ENCODE assay signal across 14 cellular contexts in genomic region chr1:220219136-220219442, GRCh38. TPM values are rescaled to one million over a fixed set of nuclear protein-coding genes. Genes with fewer than 3 reads are reported as not detected.
DNase-seq lines count a peak whose midpoint lies in the region; ATAC-seq and TF ChIP-seq lines count a peak whose summit lies in the region.
"Had no signal": no experiment of that assay in that cellular context is flagged by ENCODE, and none has a peak within 500 bp of the region (broad histone marks: within the 10 kb centered on the region; RNA-seq: fewer than 3 reads in every experiment).

No MANE protein-coding gene starts in this region.

- peaks cover 2% of the 10 kb centered on the region for H3K9me3 Mint-ChIP-seq in glutamatergic neuron (ENCODE audit: unreplicated experiment)
- H3K9me3 Mint-ChIP-seq in activated CD4-positive, alpha-beta memory T cell treated with anti-CD3 and anti-CD28 coated beads for 36 hours, result no peaks in the 10 kb centered on the region
- H3K9me3 Mint-ChIP-seq: CD4-positive, CD25-positive, alpha-beta regulatory T cell; naive thymus-derived CD8-positive, alpha-beta T cell had no signal

- H3K4me1 ChIP-seq in cardiac muscle cell (ENCODE audit: low read depth), result peaks cover 8% of the 10 kb centered on the region
- H3K4me1 ChIP-seq in adipocyte (ENCODE audit: control insufficient read depth, insufficient read depth, low read length), result peaks cover 41% of the 10 kb centered on the region
- peaks cover 0 to 22% (median 0%) of the 10 kb centered on the region in 3 donors for H3K4me1 ChIP-seq in gastroesophageal sphincter

- H3K36me3 Mint-ChIP-seq in glutamatergic neuron (ENCODE audit: unreplicated experiment), result no peaks in the 10 kb centered on the region
- peaks cover 6% of the 10 kb centered on the region for H3K36me3 Mint-ChIP-seq in activated CD4-positive, alpha-beta memory T cell treated with anti-CD3 and anti-CD28 coated beads for 36 hours
- H3K36me3 Mint-ChIP-seq: CD4-positive, CD25-positive, alpha-beta regulatory T cell had no signal

- no peaks in the 10 kb centered on the region for H3K9me3 ChIP-seq in cardiac muscle cell (ENCODE audit: low read depth)
- no peaks in the 10 kb centered on the region for H3K9me3 ChIP-seq in adipocyte (ENCODE audit: control insufficient read depth, low read length)
- no peaks in the 10 kb centered on the region for H3K9me3 ChIP-seq in gastroesophageal sphincter
- H3K9me3 ChIP-seq: ascending aorta, MG63, transverse colon had no signal

- intact Hi-C loops in cardiac septum (cut with DNase I), result no loop called here
- intact Hi-C loops in activated CD4-positive, alpha-beta memory T cell treated with anti-CD3 and anti-CD28 coated beads for 36 hours (cut with micrococcal nuclease), result no loop called here

- H3K4me3 Mint-ChIP-seq in glutamatergic neuron (ENCODE audit: unreplicated experiment), result no peak overlapping the region
- no peak overlapping the region for H3K4me3 Mint-ChIP-seq in activated CD4-positive, alpha-beta memory T cell treated with anti-CD3 and anti-CD28 coated beads for 36 hours
- H3K4me3 Mint-ChIP-seq: CD4-positive, CD25-positive, alpha-beta regulatory T cell; naive thymus-derived CD8-positive, alpha-beta T cell had no signal

- no peak for TF ChIP-seq CTCF in cardiac muscle cell (IDR thresholded peaks at IDR 0.05; ENCODE audit: low read depth, low read length)
- no peak for TF ChIP-seq CTCF in glutamatergic neuron (IDR thresholded peaks at IDR 0.05; ENCODE audit: partially characterized antibody, unreplicated experiment)
- no peak for TF ChIP-seq CTCF in gastroesophageal sphincter (IDR thresholded peaks at IDR 0.05)

- CTCF ChIA-PET in activated CD4-positive, alpha-beta memory T cell treated with anti-CD3 and anti-CD28 coated beads for 36 hours (lab: Charles Lee), result interaction anchor here (1.0 to 1.7 kb wide), 11 partner anchors 8 to 514 kb away, joined by 3 to 11 read pairs (median 3); partner anchors contain the start of gene BPNT1

- peak overlapping the region; percentile 13 for H3K27ac Mint-ChIP-seq in glutamatergic neuron (ENCODE audit: unreplicated experiment)
- no peak overlapping the region for H3K27ac Mint-ChIP-seq in activated CD4-positive, alpha-beta memory T cell treated with anti-CD3 and anti-CD28 coated beads for 36 hours

- H3K4me1 Mint-ChIP-seq in glutamatergic neuron (ENCODE audit: low read depth, unreplicated experiment), result peaks cover 16% of the 10 kb centered on the region
- peaks cover 41% of the 10 kb centered on the region for H3K4me1 Mint-ChIP-seq in activated CD4-positive, alpha-beta memory T cell treated with anti-CD3 and anti-CD28 coated beads for 36 hours (ENCODE audit: low read depth)

- TF ChIP-seq POLR2A in gastroesophageal sphincter (IDR thresholded peaks at IDR 0.05), result no peak

- no peak for DNase-seq in cardiac muscle cell (ENCODE audit: low read depth in 1 of 2, low spot score in 1 of 2)
- DNase-seq in cardiac septum (ENCODE audit: low spot score), result no peak
- DNase-seq in adipocyte (ENCODE audit: low read depth), result no peak
- DNase-seq in glutamatergic neuron, result no peak
- no peak for DNase-seq in activated CD4-positive, alpha-beta memory T cell treated with anti-CD3 and anti-CD28 coated beads for 36 hours
- no peak for DNase-seq in putamen (ENCODE audit: low spot score)
- DNase-seq: cortex of kidney had no signal

- H3K4me3 ChIP-seq in cardiac muscle cell, result no peak overlapping the region
- peak overlapping the region; percentile 14 for H3K4me3 ChIP-seq in adipocyte (ENCODE audit: low read length)
- no peak overlapping the region for H3K4me3 ChIP-seq in gastroesophageal sphincter
- H3K4me3 ChIP-seq: ascending aorta, MG63, transverse colon had no signal

- H3K27me3 ChIP-seq in cardiac muscle cell (no peaks in the 10 kb centered on the region), adipocyte (replicated peaks; ENCODE audit: control insufficient read depth, insufficient read depth, low read length) (no peaks in the 10 kb centered on the region), gastroesophageal sphincter (no peaks in the 10 kb centered on the region)
- H3K27me3 ChIP-seq: ascending aorta, MG63, transverse colon had no signal

- H3K27ac ChIP-seq in cardiac muscle cell (peak overlapping the region; percentile 14), gastroesophageal sphincter (no peak overlapping the region)
- H3K27ac ChIP-seq: ascending aorta, transverse colon had no signal

- H3K36me3 ChIP-seq in cardiac muscle cell (no peaks in the 10 kb centered on the region), adipocyte (ENCODE audit: control insufficient read depth, insufficient read depth, low read length, severe bottlenecking) (no peaks in the 10 kb centered on the region), gastroesophageal sphincter (peaks cover 0 to 7% of the 10 kb centered on the region in 2 donors)
- H3K36me3 ChIP-seq: transverse colon had no signal

- H3K9ac ChIP-seq in adipocyte (ENCODE audit: low read length), result peak overlapping the region; percentile 60

- POLR2A ChIA-PET in activated CD4-positive, alpha-beta memory T cell treated with anti-CD3 and anti-CD28 coated beads for 36 hours (lab: Charles Lee), result interaction anchor here (0.6 to 0.8 kb wide), 3 partner anchors 53 to 1376 kb away, joined by 3 to 7 read pairs (median 4); partner anchors contain the start of gene RAB3GAP2

- H3K27me3 Mint-ChIP-seq in glutamatergic neuron (ENCODE audit: unreplicated experiment), result no peaks in the 10 kb centered on the region
- no peaks in the 10 kb centered on the region for H3K27me3 Mint-ChIP-seq in activated CD4-positive, alpha-beta memory T cell treated with anti-CD3 and anti-CD28 coated beads for 36 hours
- H3K27me3 Mint-ChIP-seq: CD4-positive, CD25-positive, alpha-beta regulatory T cell; naive thymus-derived CD8-positive, alpha-beta T cell had no signal

- ATAC-seq in gastroesophageal sphincter, result no peak
- ATAC-seq in HG02759 (IDR thresholded peaks at IDR 0.05; ENCODE audit: unreplicated experiment), result no peak

- no peak for TF ChIP-seq EP300 in gastroesophageal sphincter (IDR thresholded peaks at IDR 0.05)

RNA-seq across cellular contexts. Expression of gene RAB3GAP2, which starts 53.2 kb away (rescaled TPM):
- total RNA-seq in cardiac muscle cell (10.0 and 14.5 TPM in 2 replicates), cardiac septum (26.6 TPM), glutamatergic neuron (ENCODE audit: unreplicated experiment) (65.3 TPM), gastroesophageal sphincter (10 to 100 TPM; 19.9 to 35.3 (median 27.3) TPM)
- polyA plus RNA-seq in cardiac muscle cell, result 9.9 and 17.6 TPM in 2 replicates
- 10 to 100 TPM; 46.1 to 46.5 TPM for total RNA-seq in activated CD4-positive, alpha-beta memory T cell treated with anti-CD3 and anti-CD28 coated beads for 36 hours
